8 cellular contexts compared by ENCODE assay signal in the genomic region with DNA sequence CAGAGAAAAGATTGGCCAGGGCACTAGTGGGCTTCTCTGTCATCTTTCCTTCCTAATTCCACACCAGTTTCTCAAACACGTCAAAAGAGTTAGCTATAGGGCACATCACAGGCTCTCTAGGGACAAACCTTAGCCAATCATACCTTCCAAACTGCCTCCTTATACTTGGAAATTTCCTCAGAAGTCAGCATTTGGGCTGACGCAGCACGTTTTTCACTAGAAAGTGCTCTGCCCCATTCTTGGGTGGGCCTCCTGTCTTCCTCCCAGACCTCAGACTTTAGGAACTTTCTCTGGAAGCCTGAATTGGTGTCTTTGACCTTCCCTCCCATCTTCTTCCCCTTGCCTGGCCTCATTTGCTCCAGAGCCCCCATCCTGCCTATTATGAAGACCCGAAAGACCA. TPM values are rescaled to one million over a fixed set of nuclear protein-coding genes. Genes with fewer than 3 reads are reported as not detected.
DNase-seq lines count a peak whose midpoint lies in the region; ATAC-seq and TF ChIP-seq lines count a peak whose summit lies in the region.

No MANE protein-coding gene starts in this region.

- H3K9ac ChIP-seq in MM.1S (ENCODE audit: low read length) = no peak overlapping the region; the same call in 1 of the 2 replicates

- peaks cover 17% of the 10 kb centered on the region for H3K4me1 ChIP-seq in MM.1S (ENCODE audit: low read length)

- no peaks in the 10 kb centered on the region for H3K9me3 ChIP-seq in AG04450 (ENCODE audit: control insufficient read depth, insufficient read depth, low read length)
- H3K9me3 ChIP-seq in MM.1S (replicated peaks; ENCODE audit: insufficient read depth, low read length) = no peaks in the 10 kb centered on the region

- H3K79me2 ChIP-seq in MM.1S (ENCODE audit: low read length) = no peaks in the 10 kb centered on the region

- no peaks in the 10 kb centered on the region for H4K20me1 ChIP-seq in MM.1S (ENCODE audit: insufficient read depth, low read length)

- peak overlapping the region; percentile 75; the same call in 1 of the 2 replicates for H3K4me2 ChIP-seq in MM.1S (ENCODE audit: low read depth, low read length)

- peaks cover 12 to 13% of the 10 kb centered on the region in 2 donors for H3K27me3 Mint-ChIP-seq in natural killer cell treated with Interleukin-12 subunit alpha and Interleukin-12 subunit beta and Interleukin-15 and Interleukin-18, amount 100 ng/mL, for 72 hours

- no peak for ATAC-seq in natural killer cell treated with Interleukin-12 subunit alpha and Interleukin-12 subunit beta and Interleukin-15 and Interleukin-18, amount 100 ng/mL, for 72 hours
- no peak for ATAC-seq in HG02571 (IDR thresholded peaks at IDR 0.05; ENCODE audit: unreplicated experiment)

- TF ChIP-seq CTCF in AG04450 (IDR thresholded peaks at IDR 0.05; ENCODE audit: low read depth, low read length) (no peak), MM.1S (IDR thresholded peaks at IDR 0.05; ENCODE audit: low read length) (no peak), dorsolateral prefrontal cortex (IDR thresholded peaks at IDR 0.05 in 54 of 56, conservative IDR thresholded peaks at IDR 0.05 in 2 of 56; ENCODE audit: low read depth in 1 of 56, partially characterized antibody in 56 of 56) (no peak)

- H2AFZ ChIP-seq in MM.1S (ENCODE audit: low read length) = peak overlapping the region; percentile 68

- H3K27ac Mint-ChIP-seq in natural killer cell treated with Interleukin-12 subunit alpha and Interleukin-12 subunit beta and Interleukin-15 and Interleukin-18, amount 100 ng/mL, for 72 hours = peak overlapping the region; percentile 91 to 93

- H3K27ac ChIP-seq in AG04450 (ENCODE audit: low read depth, low read length) = peak overlapping the region; percentile 84
- H3K27ac ChIP-seq in MM.1S (ENCODE audit: low read length) = no peak overlapping the region
- peak overlapping the region in 53 of 59 donors; percentile 3 to 92 (median 84) for H3K27ac ChIP-seq in dorsolateral prefrontal cortex

- H3F3A ChIP-seq in MM.1S (ENCODE audit: insufficient read depth, low read length) = peaks cover 7% of the 10 kb centered on the region; the same call in 1 of the 2 replicates

- no peaks in the 10 kb centered on the region for H3K36me3 ChIP-seq in MM.1S (replicated peaks; ENCODE audit: insufficient read depth, low read length)

- peak overlapping the region; percentile 58 for H3K4me3 ChIP-seq in AG04450 (ENCODE audit: low read depth, low read length)
- H3K4me3 ChIP-seq in MM.1S (ENCODE audit: low read length) = no peak overlapping the region
- peak overlapping the region in 53 of 59 donors; percentile 38 to 81 (median 64) for H3K4me3 ChIP-seq in dorsolateral prefrontal cortex

- no peaks in the 10 kb centered on the region for H3K27me3 ChIP-seq in AG04450 (ENCODE audit: control insufficient read depth, insufficient read depth, low read length)
- no peaks in the 10 kb centered on the region; the same call in 1 of the 2 replicates for H3K27me3 ChIP-seq in MM.1S (replicated peaks; ENCODE audit: insufficient read depth, low read length)
- peaks cover 0 to 12% (median 4%) of the 10 kb centered on the region in 45 donors for H3K27me3 ChIP-seq in dorsolateral prefrontal cortex

- no peaks in the 10 kb centered on the region for H3K9me3 Mint-ChIP-seq in natural killer cell treated with Interleukin-12 subunit alpha and Interleukin-12 subunit beta and Interleukin-15 and Interleukin-18, amount 100 ng/mL, for 72 hours

- POLR2A ChIA-PET in AG04450 (lab: Yijun Ruan, JAX) = interaction anchor here (0.6 to 3.2 kb wide), 8 partner anchors 8 to 100 kb away, joined by 3 to 30 read pairs (median 6); a partner anchor contains a TSS

- peak overlapping the region; percentile 96 for H3K4me3 Mint-ChIP-seq in natural killer cell treated with Interleukin-12 subunit alpha and Interleukin-12 subunit beta and Interleukin-15 and Interleukin-18, amount 100 ng/mL, for 72 hours

- CTCF ChIA-PET in AG04450 (lab: Charles Lee) = interaction anchor here (0.6 to 17.3 kb wide), 13 partner anchors 9 to 172 kb away, joined by 3 to 414 read pairs (median 8); a partner anchor contains a TSS

- intact Hi-C loops in dorsolateral prefrontal cortex (cut with DNase I) = no loop called here

- no peak for DNase-seq in AG04450 (ENCODE audit: low read depth, low spot score)
- DNase-seq in MM.1S = no peak
- no peak for DNase-seq in dorsolateral prefrontal cortex
- no peak for DNase-seq in natural killer cell treated with Interleukin-12 subunit alpha and Interleukin-12 subunit beta and Interleukin-15 and Interleukin-18, amount 100 ng/mL, for 72 hours (ENCODE audit: low spot score)
- no peak for DNase-seq in NOMO-1 treated with DMSO at 0.1 percent for 48 hours (lab: John Stamatoyannopoulos, UW; ENCODE audit: unreplicated experiment)
- DNase-seq in COR-L47 (lab: John Stamatoyannopoulos, UW) = no peak
- DNase-seq in C1 segment of cervical spinal cord (lab: John Stamatoyannopoulos, UW) = no peak

- peaks cover 13% of the 10 kb centered on the region for H3K36me3 Mint-ChIP-seq in natural killer cell treated with Interleukin-12 subunit alpha and Interleukin-12 subunit beta and Interleukin-15 and Interleukin-18, amount 100 ng/mL, for 72 hours

- H3K9me2 ChIP-seq in MM.1S (replicated peaks; ENCODE audit: insufficient read depth, low read length) = no peaks in the 10 kb centered on the region

- peaks cover 25% of the 10 kb centered on the region in 2 donors for H3K4me1 Mint-ChIP-seq in natural killer cell treated with Interleukin-12 subunit alpha and Interleukin-12 subunit beta and Interleukin-15 and Interleukin-18, amount 100 ng/mL, for 72 hours (ENCODE audit: low read depth in 2 of 2)

RNA-seq across cellular contexts. Expression of a gene that starts 11.1 kb away (rescaled TPM):
- 77.8 and 87.0 TPM in 2 replicates for polyA plus RNA-seq in AG04450 (2011; rRNA removed)
- 106 and 126 TPM in 2 replicates for polyA minus RNA-seq in AG04450 (2011; rRNA and poly(A)+ RNA removed)
- total RNA-seq in dorsolateral prefrontal cortex = 100 to 1,000 TPM in 7 of 120 experiments, 10 to 100 TPM in 113; 53.8 to 127 (median 83.8) TPM
- total RNA-seq in natural killer cell treated with Interleukin-12 subunit alpha and Interleukin-12 subunit beta and Interleukin-15 and Interleukin-18, amount 100 ng/mL, for 72 hours = 10 to 100 TPM; 12.5 to 21.1 TPM

RNA-seq across cellular contexts. Expression of a gene that starts 11.2 kb away (rescaled TPM):
- polyA plus RNA-seq in AG04450 (2011; rRNA removed) = 0.27 and 0.60 TPM in 2 replicates
- 0.26 and 0.37 TPM in 2 replicates for polyA minus RNA-seq in AG04450 (2011; rRNA and poly(A)+ RNA removed)
- total RNA-seq in dorsolateral prefrontal cortex = 10 to 100 TPM; 11.3 to 42.8 (median 23.8) TPM
- under 1 TPM; 0.17 to 0.62 TPM for total RNA-seq in natural killer cell treated with Interleukin-12 subunit alpha and Interleukin-12 subunit beta and Interleukin-15 and Interleukin-18, amount 100 ng/mL, for 72 hours

RNA-seq across cellular contexts. Expression of a gene that starts 19.7 kb away (rescaled TPM):
- polyA plus RNA-seq in AG04450 (2011; rRNA removed) = 10.8 and 14.1 TPM in 2 replicates
- 10.9 and 11.3 TPM in 2 replicates for polyA minus RNA-seq in AG04450 (2011; rRNA and poly(A)+ RNA removed)
- total RNA-seq in dorsolateral prefrontal cortex = 1 to 10 TPM in 105 of 120 experiments, under 1 TPM in 15; 0.37 to 6.3 (median 1.9) TPM
- total RNA-seq in natural killer cell treated with Interleukin-12 subunit alpha and Interleukin-12 subunit beta and Interleukin-15 and Interleukin-18, amount 100 ng/mL, for 72 hours = 1 to 10 TPM in 1 of 2 donors, not detected in 1; 1.9 TPM

RNA-seq across cellular contexts. Expression of a gene that starts 42.5 kb away (rescaled TPM):
- 33.3 and 54.3 TPM in 2 replicates for polyA plus RNA-seq in AG04450 (2011; rRNA removed)
- 37.5 and 58.6 TPM in 2 replicates for polyA minus RNA-seq in AG04450 (2011; rRNA and poly(A)+ RNA removed)
- total RNA-seq in dorsolateral prefrontal cortex = 100 to 1,000 TPM in 1 of 120 experiments, 10 to 100 TPM in 119; 37.0 to 129 (median 54.7) TPM
- total RNA-seq in natural killer cell treated with Interleukin-12 subunit alpha and Interleukin-12 subunit beta and Interleukin-15 and Interleukin-18, amount 100 ng/mL, for 72 hours = 1 to 10 TPM; 6.2 to 6.4 TPM

RNA-seq across cellular contexts. Expression of a gene that starts 54.8 kb away (rescaled TPM):
- polyA plus RNA-seq in AG04450 (2011; rRNA removed) = 4.3 and 6.9 TPM in 2 replicates
- 5.5 and 7.8 TPM in 2 replicates for polyA minus RNA-seq in AG04450 (2011; rRNA and poly(A)+ RNA removed)
- 10 to 100 TPM in 1 of 120 experiments, 1 to 10 TPM in 119; 3.4 to 10.0 (median 5.4) TPM for total RNA-seq in dorsolateral prefrontal cortex
- total RNA-seq in natural killer cell treated with Interleukin-12 subunit alpha and Interleukin-12 subunit beta and Interleukin-15 and Interleukin-18, amount 100 ng/mL, for 72 hours = 10 to 100 TPM; 13.6 to 34.2 TPM

Comparison
In these comparisons a context has a peak if more than half of its experiments do, and no peak if none do; other contexts are left out.
1. RNA of a gene that starts 11.2 kb away (total RNA-seq): 11.3 to 42.8 TPM in dorsolateral prefrontal cortex; 0.17 to 0.62 TPM in natural killer cell treated with Interleukin-12 subunit alpha and Interleukin-12 subunit beta and Interleukin-15 and Interleukin-18, amount 100 ng/mL, for 72 hours; every median in the first group is over 4 times any median in the second.